7 cellular contexts compared by ENCODE assay signal in genomic region chr12:118064608-118065007, GRCh38. TPM values are rescaled to one million over a fixed set of nuclear protein-coding genes. Genes with fewer than 3 reads are reported as not detected.
A peak's percentile ranks its signal among the peaks of the same experiment; 100 is the strongest.
DNase-seq lines count a peak whose midpoint lies in the region; ATAC-seq and TF ChIP-seq lines count a peak whose summit lies in the region.

No MANE protein-coding gene starts in this region.

- no peaks in the 10 kb centered on the region for H3K9me2 ChIP-seq in neural cell (ENCODE audit: insufficient read depth, low read length)

- H3K36me3 Mint-ChIP-seq in activated naive CD8-positive, alpha-beta T cell treated with anti-CD3 and anti-CD28 coated beads, Interleukin-2, amount 50 U/mL, for 24 hours (ENCODE audit: low read depth) = no peaks in the 10 kb centered on the region

- no peaks in the 10 kb centered on the region for H3K9me3 Mint-ChIP-seq in activated naive CD8-positive, alpha-beta T cell treated with anti-CD3 and anti-CD28 coated beads, Interleukin-2, amount 50 U/mL, for 24 hours

- H3K27me3 Mint-ChIP-seq in activated naive CD8-positive, alpha-beta T cell treated with anti-CD3 and anti-CD28 coated beads, Interleukin-2, amount 50 U/mL, for 24 hours = peaks cover 10% of the 10 kb centered on the region

- no peak overlapping the region for H3K4me2 ChIP-seq in neural cell (ENCODE audit: low read length)

- H3K4me1 Mint-ChIP-seq in activated naive CD8-positive, alpha-beta T cell treated with anti-CD3 and anti-CD28 coated beads, Interleukin-2, amount 50 U/mL, for 24 hours = peaks cover 50% of the 10 kb centered on the region

- H3K27ac ChIP-seq in neural cell (ENCODE audit: low read length) = no peak overlapping the region

- TF ChIP-seq CTCF in GM12864 (IDR thresholded peaks at IDR 0.05; ENCODE audit: low read depth, low read length, missing control alignments) (peak; percentile 56), neural cell (IDR thresholded peaks at IDR 0.05; ENCODE audit: poor library complexity, severe bottlenecking) (peak; percentile 36)

- ATAC-seq in HG03280 (IDR thresholded peaks at IDR 0.05; ENCODE audit: unreplicated experiment) = peak; percentile 40
- peak; percentile 26 for ATAC-seq in activated naive CD8-positive, alpha-beta T cell treated with anti-CD3 and anti-CD28 coated beads, Interleukin-2, amount 50 U/mL, for 24 hours
- no peak for ATAC-seq in HG03432 (IDR thresholded peaks at IDR 0.05; ENCODE audit: unreplicated experiment)

- no peak for TF ChIP-seq RAD21 in neural cell (conservative IDR thresholded peaks at IDR 0.05)

- peaks cover 16% of the 10 kb centered on the region for H3K79me2 ChIP-seq in neural cell (replicated peaks; ENCODE audit: insufficient read depth, low read length)

- no peak overlapping the region for H2AFZ ChIP-seq in neural cell (ENCODE audit: low read depth, low read length)

- no peaks in the 10 kb centered on the region for H4K20me1 ChIP-seq in neural cell (ENCODE audit: insufficient read depth)

- TF ChIP-seq EP300 in neural cell (conservative IDR thresholded peaks at IDR 0.05; ENCODE audit: poor library complexity, severe bottlenecking) = no peak

- peak overlapping the region; percentile 65 for H3K27ac Mint-ChIP-seq in activated naive CD8-positive, alpha-beta T cell treated with anti-CD3 and anti-CD28 coated beads, Interleukin-2, amount 50 U/mL, for 24 hours

- H3K4me3 ChIP-seq in GM12864 (ENCODE audit: low read depth, low read length) = no peak overlapping the region
- no peak overlapping the region for H3K4me3 ChIP-seq in neural cell (ENCODE audit: low read length)

- DNase-seq in GM12864 (ENCODE audit: low read depth) = no peak
- DNase-seq in activated naive CD8-positive, alpha-beta T cell treated with anti-CD3 and anti-CD28 coated beads, Interleukin-2, amount 50 U/mL, for 24 hours = no peak
- DNase-seq in NK-92 treated with Interleukin-12 subunit alpha and Interleukin-12 subunit beta, amount 100 ng/mL, for 24 hours (lab: John Stamatoyannopoulos, UW) = no peak
- no peak for DNase-seq in ureter (ENCODE audit: low spot score)

- no peak overlapping the region for H3K9ac ChIP-seq in neural cell (ENCODE audit: low read length)

- peak overlapping the region; percentile 25 for H3K4me3 Mint-ChIP-seq in activated naive CD8-positive, alpha-beta T cell treated with anti-CD3 and anti-CD28 coated beads, Interleukin-2, amount 50 U/mL, for 24 hours

- no peaks in the 10 kb centered on the region for H3F3A ChIP-seq in neural cell (ENCODE audit: insufficient read depth, low read length, poor library complexity, severe bottlenecking)

- H3K9me3 ChIP-seq in neural cell (ENCODE audit: low read length) = no peaks in the 10 kb centered on the region

- no peaks in the 10 kb centered on the region for H3K36me3 ChIP-seq in neural cell (ENCODE audit: insufficient read depth, low read length)

- no peaks in the 10 kb centered on the region for H3K27me3 ChIP-seq in neural cell (ENCODE audit: insufficient read depth, low read depth, low read length)

TF ChIP-seq in neural cell, 6 proteins besides CTCF, POLR2A, EP300 and RAD21:
- TF ChIP-seq POLR2AphosphoS5 (IDR thresholded peaks at IDR 0.05) = no peak
- TF ChIP-seq MXI1 (conservative IDR thresholded peaks at IDR 0.05; ENCODE audit: poor library complexity, severe bottlenecking) = no peak
- TF ChIP-seq REST (IDR thresholded peaks at IDR 0.05; ENCODE audit: borderline replicate concordance) = no peak
- no peak for TF ChIP-seq EZH2 (IDR thresholded peaks at IDR 0.05; ENCODE audit: borderline replicate concordance, insufficient read depth, low read length, poor library complexity, severe bottlenecking)
- TF ChIP-seq SMC3 (conservative IDR thresholded peaks at IDR 0.05; ENCODE audit: poor library complexity) = no peak
- TF ChIP-seq TAF1 (IDR thresholded peaks at IDR 0.05; ENCODE audit: low read depth) = no peak
TF ChIP-seq in neural cell: peak in this region for 0.

RNA-seq across cellular contexts. Expression of gene WSB2, which starts 3.6 kb away (rescaled TPM):
- 155 and 165 TPM in 2 replicates for polyA plus RNA-seq in neural cell
- 225 and 235 TPM in 2 replicates for polyA minus RNA-seq in neural cell
- 73.5 TPM for total RNA-seq in ureter

RNA-seq across cellular contexts. Expression of gene VSIG10, which starts 39.2 kb away (rescaled TPM):
- polyA plus RNA-seq in neural cell = 2.0 and 4.4 TPM in 2 replicates
- polyA minus RNA-seq in neural cell = 6.6 and 7.5 TPM in 2 replicates
- total RNA-seq in ureter = 37.2 TPM

RNA-seq across cellular contexts. Expression of gene RFC5, which starts 48.1 kb away (rescaled TPM):
- polyA plus RNA-seq in neural cell = 36.5 and 39.4 TPM in 2 replicates
- polyA minus RNA-seq in neural cell = 18.3 and 19.1 TPM in 2 replicates
- total RNA-seq in ureter = 18.4 TPM
